19 cellular contexts compared by ENCODE assay signal in the genomic region with DNA sequence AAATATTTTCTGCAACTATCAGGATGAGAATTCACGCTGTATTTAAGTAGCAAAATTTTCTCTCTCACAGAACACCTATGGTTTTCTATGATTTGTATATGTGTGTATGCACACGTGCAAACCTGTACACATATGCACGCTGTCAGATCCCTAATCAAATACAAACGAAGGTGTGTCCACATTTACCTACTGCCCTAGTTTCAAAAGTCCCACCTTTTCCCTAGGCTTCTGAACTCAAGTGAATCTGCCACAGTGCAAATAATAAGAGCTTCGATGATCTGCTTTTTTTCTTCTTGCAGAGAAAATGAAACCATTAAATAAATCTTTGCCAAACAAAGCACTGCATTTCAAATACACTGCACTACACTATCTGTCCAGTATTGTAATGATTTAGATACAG. TPM values are rescaled to one million over a fixed set of nuclear protein-coding genes. Genes with fewer than 3 reads are reported as not detected.
DNase-seq lines count a peak whose midpoint lies in the region; ATAC-seq and TF ChIP-seq lines count a peak whose summit lies in the region.
"Had no signal": no experiment of that assay in that cellular context is flagged by ENCODE, and none has a peak within 500 bp of the region (broad histone marks: within the 10 kb centered on the region; RNA-seq: fewer than 3 reads in every experiment).

No MANE protein-coding gene starts in this region.

- peak overlapping the region; percentile 51 for H3K4me3 Mint-ChIP-seq in activated naive CD4-positive, alpha-beta T cell treated with anti-CD3 and anti-CD28 coated beads for 36 hours
- peak overlapping the region; percentile 68 to 75 for H3K4me3 Mint-ChIP-seq in stimulated activated naive CD8-positive, alpha-beta T cell treated with anti-CD3 and anti-CD28 coated beads, Interleukin-15, amount 100 ng/mL, for 72 hours

- peak overlapping the region; percentile 22; the same call in 1 of the 2 replicates for H3K27ac ChIP-seq in VCaP
- H3K27ac ChIP-seq in lower lobe of right lung, result no peak overlapping the region
- H3K27ac ChIP-seq: breast epithelium, HL-60, parathyroid adenoma had no signal

- H3K9me3 Mint-ChIP-seq in activated naive CD4-positive, alpha-beta T cell treated with anti-CD3 and anti-CD28 coated beads for 36 hours, result peaks cover 1% of the 10 kb centered on the region
- H3K9me3 Mint-ChIP-seq in stimulated activated naive CD8-positive, alpha-beta T cell treated with anti-CD3 and anti-CD28 coated beads, Interleukin-15, amount 100 ng/mL, for 72 hours, result no peaks in the 10 kb centered on the region

- peak overlapping the region; percentile 60 for H3K4me3 ChIP-seq in endocrine pancreas (ENCODE audit: control insufficient read depth, insufficient read depth, low read length)
- H3K4me3 ChIP-seq in lower lobe of right lung, result no peak overlapping the region
- no peak overlapping the region for H3K4me3 ChIP-seq in MG63
- H3K4me3 ChIP-seq: breast epithelium, K562 had no signal

- intact Hi-C loops in activated naive CD4-positive, alpha-beta T cell treated with anti-CD3 and anti-CD28 coated beads for 36 hours (cut with micrococcal nuclease), result no loop called here
- intact Hi-C loops in lower lobe of right lung (cut with DNase I), result no loop called here

- H3K4me1 Mint-ChIP-seq in activated naive CD4-positive, alpha-beta T cell treated with anti-CD3 and anti-CD28 coated beads for 36 hours (ENCODE audit: low read depth), result peaks cover 87% of the 10 kb centered on the region
- H3K4me1 Mint-ChIP-seq in stimulated activated naive CD8-positive, alpha-beta T cell treated with anti-CD3 and anti-CD28 coated beads, Interleukin-15, amount 100 ng/mL, for 72 hours, result peaks cover 88% of the 10 kb centered on the region

- CTCF ChIA-PET in activated naive CD4-positive, alpha-beta T cell treated with anti-CD3 and anti-CD28 coated beads for 36 hours (lab: Charles Lee), result interaction anchor here (1.0 to 1.6 kb wide), 2 partner anchors 20 to 48 kb away, joined by 3 read pairs; no protein-coding TSS in a partner anchor

- H3K27me3 ChIP-seq in endocrine pancreas (ENCODE audit: control insufficient read depth, insufficient read depth, low read length), result no peaks in the 10 kb centered on the region
- H3K27me3 ChIP-seq in lower lobe of right lung (ENCODE audit: low read depth), result no peaks in the 10 kb centered on the region
- no peaks in the 10 kb centered on the region for H3K27me3 ChIP-seq in MG63
- H3K27me3 ChIP-seq: breast epithelium, dorsolateral prefrontal cortex had no signal

- peaks cover 41% of the 10 kb centered on the region for H3K4me1 ChIP-seq in endocrine pancreas (ENCODE audit: control insufficient read depth, insufficient read depth, low read length)
- H3K4me1 ChIP-seq in lower lobe of right lung, result peaks cover 14% of the 10 kb centered on the region
- H3K4me1 ChIP-seq: breast epithelium had no signal

- H3K9me3 ChIP-seq in endocrine pancreas (ENCODE audit: control insufficient read depth, low read length) (no peaks in the 10 kb centered on the region), lower lobe of right lung (no peaks in the 10 kb centered on the region), MG63 (no peaks in the 10 kb centered on the region)
- H3K9me3 ChIP-seq: breast epithelium had no signal

- no peaks in the 10 kb centered on the region for H3K36me3 ChIP-seq in endocrine pancreas (ENCODE audit: control insufficient read depth, insufficient read depth, low read length)
- H3K36me3 ChIP-seq in lower lobe of right lung, result no peaks in the 10 kb centered on the region
- no peaks in the 10 kb centered on the region for H3K36me3 ChIP-seq in MG63
- H3K36me3 ChIP-seq: breast epithelium had no signal

- H3K27ac Mint-ChIP-seq in activated naive CD4-positive, alpha-beta T cell treated with anti-CD3 and anti-CD28 coated beads for 36 hours, result peak overlapping the region; percentile 57
- peak overlapping the region in 1 of 2 donors; percentile 34 for H3K27ac Mint-ChIP-seq in stimulated activated naive CD8-positive, alpha-beta T cell treated with anti-CD3 and anti-CD28 coated beads, Interleukin-15, amount 100 ng/mL, for 72 hours

- no peak for ATAC-seq in stimulated activated naive CD8-positive, alpha-beta T cell treated with anti-CD3 and anti-CD28 coated beads, Interleukin-15, amount 100 ng/mL, for 72 hours
- ATAC-seq in HG03025 (IDR thresholded peaks at IDR 0.05; ENCODE audit: low FRiP score, unreplicated experiment) (no peak), lower lobe of right lung (no peak)
- ATAC-seq: K562 had no signal

- DNase-seq in activated naive CD4-positive, alpha-beta T cell treated with anti-CD3 and anti-CD28 coated beads for 36 hours, result no peak
- DNase-seq in activated naive CD4-positive, alpha-beta T cell treated with anti-CD3 and anti-CD28 coated beads, Interleukin-2, amount 50 U/mL, for 16 hours, result no peak
- DNase-seq in stimulated activated naive CD8-positive, alpha-beta T cell treated with anti-CD3 and anti-CD28 coated beads, Interleukin-15, amount 100 ng/mL, for 72 hours, result no peak
- DNase-seq in lower lobe of right lung, result no peak
- DNase-seq in MG63, result no peak
- DNase-seq: activated gamma-delta T cell; DMS153; dorsolateral prefrontal cortex; kidney glomerular epithelial cell; NCI-H1092 treated with DMSO at 0.1 percent for 48 hours; Right ventricle myocardium superior; stimulated activated naive CD4-positive, alpha-beta T cell had no signal

- H3K27me3 Mint-ChIP-seq in activated naive CD4-positive, alpha-beta T cell treated with anti-CD3 and anti-CD28 coated beads for 36 hours (ENCODE audit: low read depth), result no peaks in the 10 kb centered on the region
- no peaks in the 10 kb centered on the region for H3K27me3 Mint-ChIP-seq in stimulated activated naive CD8-positive, alpha-beta T cell treated with anti-CD3 and anti-CD28 coated beads, Interleukin-15, amount 100 ng/mL, for 72 hours

- no peak overlapping the region for H3K9ac ChIP-seq in endocrine pancreas (ENCODE audit: control insufficient read depth, insufficient read depth, low read length)
- H3K9ac ChIP-seq: parathyroid adenoma had no signal

- peaks cover 23% of the 10 kb centered on the region for H3K36me3 Mint-ChIP-seq in activated naive CD4-positive, alpha-beta T cell treated with anti-CD3 and anti-CD28 coated beads for 36 hours (ENCODE audit: low read depth)

- TF ChIP-seq CTCF in VCaP (conservative IDR thresholded peaks at IDR 0.05) (no peak), lower lobe of right lung (IDR thresholded peaks at IDR 0.05) (no peak)

RNA-seq across cellular contexts. Expression of a gene that starts 6.5 kb away (rescaled TPM):
- 10 to 100 TPM; 22.0 to 24.1 TPM for total RNA-seq in activated naive CD4-positive, alpha-beta T cell treated with anti-CD3 and anti-CD28 coated beads for 36 hours
- total RNA-seq in lower lobe of right lung, result 13.1 TPM
- total RNA-seq in MG63 (2014; rRNA removed; shearing (Covaris generic); ENCODE audit: low replicate concordance), result 2.4 and 3.1 TPM in 2 replicates
